Comparison of ENCODE assay signal across 39 cellular contexts in the genomic region with DNA sequence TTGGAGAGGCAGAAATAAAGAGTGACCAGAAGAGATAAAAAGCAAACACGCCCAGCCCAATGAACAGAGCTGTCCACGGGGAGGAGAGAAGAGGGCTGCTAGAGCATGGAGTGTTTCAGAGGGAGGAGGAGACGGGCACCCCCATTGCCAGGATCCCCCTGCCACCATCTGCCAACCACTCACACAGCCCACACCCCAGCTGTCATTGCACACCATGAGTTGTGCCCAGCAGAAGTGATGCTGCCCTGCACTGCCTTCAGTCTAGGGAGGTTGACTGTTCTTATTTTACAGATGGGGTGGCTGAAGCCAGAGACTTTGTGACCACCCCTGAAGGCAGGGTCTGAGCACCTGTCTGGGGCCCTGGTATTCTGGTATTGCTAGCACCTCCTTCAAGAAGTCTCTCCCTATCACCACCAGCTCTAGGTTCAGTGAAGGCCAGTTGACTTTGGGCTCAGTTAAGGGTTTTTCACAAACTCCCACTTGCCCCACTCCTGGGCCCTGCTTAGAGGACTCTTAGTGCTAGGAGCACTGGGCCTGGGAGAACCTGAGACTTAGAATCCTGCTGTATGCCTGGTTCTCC. TPM values are rescaled to one million over a fixed set of nuclear protein-coding genes. Genes with fewer than 3 reads are reported as not detected.
"Had no signal": no experiment of that assay in that cellular context is flagged by ENCODE, and none has a peak within 500 bp of the region (broad histone marks: within the 10 kb centered on the region; RNA-seq: fewer than 3 reads in every experiment).

No MANE protein-coding gene starts in this region.

- H3K27ac ChIP-seq: foreskin keratinocyte, heart right ventricle, left ventricle myocardium inferior, neutrophil, ovary, sigmoid colon, stomach, suprapubic skin, tibial nerve, VCaP had no signal

- FAIRE-seq: TTC549 had no signal

- H3K4me1 ChIP-seq: foreskin keratinocyte, heart right ventricle, left ventricle myocardium inferior, sigmoid colon, stomach, suprapubic skin, tibial nerve had no signal

- H3K36me3 ChIP-seq: heart right ventricle, left ventricle myocardium inferior, neutrophil, ovary, sigmoid colon, stomach, suprapubic skin, tibial nerve had no signal

- H3K4me3 ChIP-seq: heart right ventricle, left ventricle myocardium inferior, mucosa of descending colon, ovary, sigmoid colon, stomach, suprapubic skin had no signal

- H3K9me3 ChIP-seq: heart right ventricle, left ventricle myocardium inferior, mucosa of descending colon, neutrophil, ovary, sigmoid colon, stomach, suprapubic skin, tibial nerve had no signal

- H3K27me3 ChIP-seq: heart right ventricle, ovary, sigmoid colon, tibial nerve had no signal

- DNase-seq: activated CD4-positive, alpha-beta memory T cell treated with anti-CD3 and anti-CD28 coated beads for 36 hours; activated CD4-positive, alpha-beta T cell treated with anti-CD3 and anti-CD28 coated beads, Interleukin-2, amount 10 ng/mL, durations not matched to agents 24 days and 14 days; activated CD8-positive, alpha-beta memory T cell treated with anti-CD3 and anti-CD28 coated beads, Interleukin-2, amount 50 U/mL, for 4 hours; activated gamma-delta T cell treated with Interleukin-2 at 50 U/mL for 16 hours; activated naive CD4-positive, alpha-beta T cell treated with anti-CD3 and anti-CD28 coated beads, Interleukin-2, amount 50 U/mL, for 16 hours; activated naive CD8-positive, alpha-beta T cell treated with anti-CD3 and anti-CD28 coated beads, Interleukin-2, amount 50 U/mL, for 24 hours; activated T-cell treated with anti-CD3 and anti-CD28 coated beads, Interleukin-2, amount 50 U/mL, for 1 hour; caudate nucleus; endodermal cell; foreskin keratinocyte; heart right ventricle; left ventricle myocardium inferior; mucosa of descending colon; naive B cell; nephron progenitor cell; ovary; retina; sigmoid colon; stimulated activated CD4-positive, alpha-beta T cell treated with anti-CD3 and anti-CD28 coated beads, Interleukin-1b, Interleukin-23, amount 100 ng/mL, for 48 hours; stimulated activated CD4-positive, alpha-beta T cell treated with anti-CD3 and anti-CD28 coated beads, Interleukin-4, amount 100 ng/mL, for 4 hours; stimulated activated CD8-positive, alpha-beta memory T cell treated with anti-CD3 and anti-CD28 coated beads, Interleukin-4, amount 100 ng/mL, for 48 hours; stimulated activated naive B cell treated with anti-CD40 and anti-IgM and Interleukin-4, amounts not matched to agents 10 μg/mL and 1 μg/mL and 100 μg/mL, for 72 hours; stomach; T-helper 9 cell had no signal

- ATAC-seq: activated CD4-positive, CD25-positive, alpha-beta regulatory T cell treated with anti-CD3 and anti-CD28 coated beads, Interleukin-2, amount 50 U/mL, for 24 hours; activated naive CD8-positive, alpha-beta T cell treated with anti-CD3 and anti-CD28 coated beads, Interleukin-2, amount 50 U/mL, for 24 hours; esophagus mucosa; foreskin keratinocyte; heart right ventricle; mucosa of descending colon; stimulated activated naive B cell treated with anti-CD40 and anti-IgM and Interleukin-4, amounts not matched to agents 10 μg/mL and 1 μg/mL and 100 μg/mL, for 72 hours had no signal

RNA-seq across cellular contexts. Expression of gene FABP1, which starts 2.4 kb away (rescaled TPM):
- total RNA-seq: activated CD4-positive, alpha-beta memory T cell treated with anti-CD3 and anti-CD28 coated beads for 36 hours; activated CD4-positive, alpha-beta T cell treated with anti-CD3 and anti-CD28 coated beads, Interleukin-2, amount 10 ng/mL, durations not matched to agents 24 days and 14 days; activated CD8-positive, alpha-beta memory T cell treated with anti-CD3 and anti-CD28 coated beads for 36 hours; activated T-helper 1 cell treated with anti-CD3 and anti-CD28 coated beads, Interleukin-12 subunit alpha, Interleukin-12 subunit beta, Interleukin-2, Interleukin-4 antibody, amounts not matched to agents 30 ng/mL and 10 ng/mL and 1 ng/mL, durations not matched to agents 14 hours and 24 hours and 36 hours; chondrocyte; endodermal cell; esophagus mucosa; foreskin keratinocyte; heart right ventricle; left ventricle myocardium inferior; lung microvascular endothelial cell; smooth muscle cell; tibial nerve; urinary bladder had no signal
- polyA plus RNA-seq: foreskin keratinocyte had no signal

RNA-seq across cellular contexts. Expression of gene THNSL2, which starts 44.7 kb away (rescaled TPM):
- total RNA-seq: lung microvascular endothelial cell had no signal

RNA-seq across cellular contexts. Expression of gene SMYD1, which starts 57.8 kb away (rescaled TPM):
- total RNA-seq: activated CD4-positive, alpha-beta memory T cell treated with anti-CD3 and anti-CD28 coated beads for 36 hours; activated CD4-positive, alpha-beta T cell treated with anti-CD3 and anti-CD28 coated beads, Interleukin-2, amount 10 ng/mL, durations not matched to agents 24 days and 14 days; activated CD8-positive, alpha-beta memory T cell treated with anti-CD3 and anti-CD28 coated beads for 36 hours; activated T-helper 1 cell treated with anti-CD3 and anti-CD28 coated beads, Interleukin-12 subunit alpha, Interleukin-12 subunit beta, Interleukin-2, Interleukin-4 antibody, amounts not matched to agents 30 ng/mL and 10 ng/mL and 1 ng/mL, durations not matched to agents 14 hours and 24 hours and 36 hours; chondrocyte; endodermal cell; esophagus mucosa; foreskin keratinocyte; lung microvascular endothelial cell; mesenteric fat pad; progenitor cell of endocrine pancreas; smooth muscle cell; suprapubic skin had no signal
- polyA plus RNA-seq: foreskin keratinocyte, ovary, smooth muscle cell had no signal
